Comparison of ENCODE assay signal across 8 cellular contexts in the genomic region with DNA sequence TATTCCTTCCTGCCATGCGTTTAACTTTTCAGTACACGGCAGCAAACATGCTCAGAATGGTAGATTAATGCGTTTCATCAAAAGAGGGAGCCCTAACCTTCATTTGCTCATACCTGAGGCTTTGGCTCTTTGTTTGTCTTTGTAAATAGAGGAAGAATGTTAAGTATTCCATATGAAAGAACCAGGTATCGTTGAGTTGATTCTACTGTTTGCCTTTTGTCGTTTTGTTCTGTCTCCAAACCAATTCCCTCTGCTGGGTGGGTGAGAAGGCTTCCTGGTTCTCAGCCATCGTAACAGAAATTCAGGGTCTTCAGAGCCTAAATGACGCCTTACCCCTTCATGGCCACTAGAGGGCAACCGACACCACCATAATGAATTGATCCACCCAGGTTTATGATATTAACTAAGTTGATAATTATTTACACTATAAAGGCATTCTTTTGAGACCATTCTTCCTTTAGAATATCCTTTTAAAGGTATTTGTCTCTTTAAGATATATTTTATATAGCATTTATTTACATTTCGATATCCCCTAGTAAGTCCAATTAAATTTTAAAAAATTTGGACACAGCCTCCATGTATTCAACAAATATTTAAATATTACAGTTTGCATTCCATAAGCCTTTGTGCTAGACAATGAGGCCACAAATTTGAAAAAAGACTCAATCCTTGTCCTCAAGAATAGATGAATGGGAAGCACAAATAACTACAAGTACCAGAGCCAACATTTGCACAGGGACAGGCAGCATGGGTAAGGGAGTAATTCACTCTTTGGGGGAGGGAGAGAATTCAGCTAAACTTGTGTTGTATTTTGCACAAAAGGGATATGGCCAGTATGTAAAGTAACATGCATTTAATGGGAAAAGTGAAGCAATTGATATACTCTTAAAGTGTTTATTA. TPM values are rescaled to one million over a fixed set of nuclear protein-coding genes. Genes with fewer than 3 reads are reported as not detected.
DNase-seq lines count a peak whose midpoint lies in the region; ATAC-seq and TF ChIP-seq lines count a peak whose summit lies in the region.

No MANE protein-coding gene starts in this region.

- H3K4me3 ChIP-seq in NB4 (ENCODE audit: low read depth, low read length), result peak overlapping the region; percentile 32
- H3K4me3 ChIP-seq in SU-DHL-6 (ENCODE audit: insufficient read depth, low read length, poor library complexity, severe bottlenecking), result no peak overlapping the region
- peak overlapping the region; percentile 20 for H3K4me3 ChIP-seq in astrocyte of the cerebellum (ENCODE audit: low read depth, low read length)
- H3K4me3 ChIP-seq in skeletal muscle satellite cell (ENCODE audit: low read length), result peak overlapping the region; percentile 50

- H3K9ac ChIP-seq in SU-DHL-6 (ENCODE audit: low read length) (peak overlapping the region; percentile 33; the same call in 1 of the 2 replicates), skeletal muscle satellite cell (ENCODE audit: low read depth, low read length) (no peak overlapping the region)

- in situ Hi-C loops in astrocyte of the cerebellum (cut with HindIII; ENCODE audit: low sequenced_read_pairs), result loop anchor here (25.0 kb wide), 2 partner anchors 141 to 266 kb away; a partner anchor contains a TSS

- no peaks in the 10 kb centered on the region for H3K27me3 ChIP-seq in SU-DHL-6 (ENCODE audit: low read length)
- H3K27me3 ChIP-seq in skeletal muscle satellite cell (ENCODE audit: control insufficient read depth, insufficient read depth, low read length), result peaks cover 38% of the 10 kb centered on the region

- TF ChIP-seq CTCF in NB4 (IDR thresholded peaks at IDR 0.05; ENCODE audit: low read depth, low read length) (peak; percentile 69), SU-DHL-6 (IDR thresholded peaks at IDR 0.05; ENCODE audit: insufficient read depth, low read length, poor library complexity, severe bottlenecking) (peak; percentile 91), astrocyte of the cerebellum (IDR thresholded peaks at IDR 0.05; ENCODE audit: low read depth, low read length, missing control alignments) (peak; percentile 87)

- no peaks in the 10 kb centered on the region for H3K9me3 ChIP-seq in SU-DHL-6 (ENCODE audit: insufficient read depth, low read length)
- no peaks in the 10 kb centered on the region for H3K9me3 ChIP-seq in skeletal muscle satellite cell (replicated peaks; ENCODE audit: low read length)

- H3K36me3 ChIP-seq in SU-DHL-6 (ENCODE audit: low read length) (no peaks in the 10 kb centered on the region), skeletal muscle satellite cell (ENCODE audit: insufficient read depth, low read length) (no peaks in the 10 kb centered on the region)

- TF ChIP-seq POLR2A in NB4 (IDR thresholded peaks at IDR 0.05; ENCODE audit: extremely low read depth, insufficient read length), result no peak

- H4K20me1 ChIP-seq in SU-DHL-6 (ENCODE audit: low read depth, low read length), result no peaks in the 10 kb centered on the region

- DNase-seq in NCI-H2029 treated with DMSO at 0.1 percent for 48 hours (lab: John Stamatoyannopoulos, UW), result peak; percentile 31
- no peak for DNase-seq in NCI-H2029 (lab: John Stamatoyannopoulos, UW)
- DNase-seq in NB4 (ENCODE audit: low read depth), result peak; percentile 68
- peak; percentile 52 for DNase-seq in astrocyte of the cerebellum (ENCODE audit: low read depth)
- DNase-seq in hippocampal formation (lab: John Stamatoyannopoulos, UW), result peak; percentile 5 to 65

- H3K4me2 ChIP-seq in SU-DHL-6 (ENCODE audit: low read depth, low read length, poor library complexity, severe bottlenecking) (peak overlapping the region; percentile 65), skeletal muscle satellite cell (ENCODE audit: low read length) (peak overlapping the region; percentile 69)

- ATAC-seq in HG02678 (IDR thresholded peaks at IDR 0.05; ENCODE audit: unreplicated experiment), result peak; percentile 82

- H3K79me2 ChIP-seq in SU-DHL-6 (ENCODE audit: insufficient read depth, low read length), result no peaks in the 10 kb centered on the region

- no peaks in the 10 kb centered on the region for H3K4me1 ChIP-seq in skeletal muscle satellite cell (ENCODE audit: control insufficient read depth, insufficient read depth, low read length)

- no peak overlapping the region for H3K27ac ChIP-seq in SU-DHL-6 (ENCODE audit: low read depth, low read length)

- peak overlapping the region; percentile 52 for H2AFZ ChIP-seq in SU-DHL-6 (ENCODE audit: low read depth, low read length, severe bottlenecking)

- H3K9me2 ChIP-seq in SU-DHL-6 (replicated peaks; ENCODE audit: insufficient read depth, low read length), result no peaks in the 10 kb centered on the region

- H3F3A ChIP-seq in SU-DHL-6 (ENCODE audit: insufficient read depth), result no peaks in the 10 kb centered on the region

RNA-seq across cellular contexts. Expression of a gene that starts 48.1 kb away (rescaled TPM):
- total RNA-seq in skeletal muscle satellite cell (2012; rRNA removed), result 25.6 and 47.4 TPM in 2 replicates

RNA-seq across cellular contexts. Expression of a gene that starts 48.8 kb away (rescaled TPM):
- total RNA-seq in skeletal muscle satellite cell (2012; rRNA removed), result 0.22 TPM in 1 of 2 replicates, not detected in the other
